Comparison of ENCODE assay signal across 24 cellular contexts in the genomic region with DNA sequence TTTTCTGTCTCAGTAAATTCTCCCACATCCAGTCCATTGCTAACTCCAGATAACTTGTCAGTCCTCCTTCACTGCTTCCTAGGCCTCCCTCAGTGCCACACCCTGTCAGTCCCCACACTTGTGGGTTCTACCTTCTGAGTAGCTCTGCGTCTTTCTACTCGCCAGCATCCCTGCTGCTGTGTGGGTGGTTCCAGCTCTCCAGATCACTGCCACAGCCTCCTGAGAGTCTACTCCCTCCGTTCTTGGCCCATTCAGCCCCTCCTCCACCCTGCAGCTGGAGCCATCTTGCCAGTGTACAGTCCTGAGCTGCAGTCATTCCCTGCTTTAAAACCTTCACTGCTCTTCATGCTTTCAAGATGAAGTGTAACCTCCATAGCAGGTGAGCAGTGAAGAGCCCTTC.
"Had no signal": no experiment of that assay in that cellular context is flagged by ENCODE, and none has a peak within 500 bp of the region (broad histone marks: within the 10 kb centered on the region; RNA-seq: fewer than 3 reads in every experiment).

No MANE protein-coding gene starts in this region.

- H3K9me3 ChIP-seq: colonic mucosa, esophagus squamous epithelium, pancreas, right lobe of liver, suprapubic skin, tibial artery had no signal

- H3K4me3 ChIP-seq: colonic mucosa, esophagus squamous epithelium, lung, pancreas, right lobe of liver, suprapubic skin, tibial artery had no signal

- H3K9me3 Mint-ChIP-seq: dendritic cell treated with granulocyte-macrophage colony-stimulating factor and Interleukin-4, amounts not matched to agents 40 ng/mL and 50 ng/mL, for 4 days; effector memory CD8-positive, alpha-beta T cell; memory B cell; natural killer cell; stimulated activated naive CD8-positive, alpha-beta T cell treated with anti-CD3 and anti-CD28 coated beads, Interleukin-15, amount 100 ng/mL, for 72 hours; type B pancreatic cell had no signal

- H3K27ac Mint-ChIP-seq: dendritic cell treated with granulocyte-macrophage colony-stimulating factor and Interleukin-4, amounts not matched to agents 40 ng/mL and 50 ng/mL, for 4 days; effector memory CD8-positive, alpha-beta T cell; memory B cell; natural killer cell; progenitor cell of endocrine pancreas; stimulated activated naive CD8-positive, alpha-beta T cell treated with anti-CD3 and anti-CD28 coated beads, Interleukin-15, amount 100 ng/mL, for 72 hours; type B pancreatic cell had no signal

- H3K27me3 ChIP-seq: colonic mucosa, esophagus squamous epithelium, pancreas, right lobe of liver, suprapubic skin, tibial artery had no signal

- H3K27me3 Mint-ChIP-seq: dendritic cell treated with granulocyte-macrophage colony-stimulating factor and Interleukin-4, amounts not matched to agents 40 ng/mL and 50 ng/mL, for 4 days; effector memory CD8-positive, alpha-beta T cell; memory B cell; progenitor cell of endocrine pancreas; stimulated activated naive CD8-positive, alpha-beta T cell treated with anti-CD3 and anti-CD28 coated beads, Interleukin-15, amount 100 ng/mL, for 72 hours; type B pancreatic cell had no signal

- FAIRE-seq: endometrium, frontal cortex, keratinocyte, pancreas, small intestine had no signal

- H3K4me3 Mint-ChIP-seq: dendritic cell treated with granulocyte-macrophage colony-stimulating factor and Interleukin-4, amounts not matched to agents 40 ng/mL and 50 ng/mL, for 4 days; effector memory CD8-positive, alpha-beta T cell; memory B cell; natural killer cell; stimulated activated naive CD8-positive, alpha-beta T cell treated with anti-CD3 and anti-CD28 coated beads, Interleukin-15, amount 100 ng/mL, for 72 hours; type B pancreatic cell had no signal

- H3K36me3 ChIP-seq: colonic mucosa had no signal

- ATAC-seq: effector memory CD8-positive, alpha-beta T cell; pancreas; right lobe of liver; stimulated activated naive CD8-positive, alpha-beta T cell treated with anti-CD3 and anti-CD28 coated beads, Interleukin-15, amount 100 ng/mL, for 72 hours had no signal

- H3K27ac ChIP-seq: colonic mucosa, esophagus squamous epithelium, pancreas, right lobe of liver, suprapubic skin, tibial artery had no signal

- H3K4me1 Mint-ChIP-seq: memory B cell; stimulated activated naive CD8-positive, alpha-beta T cell treated with anti-CD3 and anti-CD28 coated beads, Interleukin-15, amount 100 ng/mL, for 72 hours had no signal

- H3K4me1 ChIP-seq: colonic mucosa, esophagus squamous epithelium, pancreas, right lobe of liver, suprapubic skin, tibial artery had no signal

- DNase-seq: central memory CD4-positive, alpha-beta T cell; colonic mucosa; effector memory CD8-positive, alpha-beta T cell; erythroblast; esophagus squamous epithelium; natural killer cell; nucleus accumbens; pancreas; right lobe of liver; small intestine; stimulated activated CD4-positive, alpha-beta T cell treated with anti-CD3 and anti-CD28 coated beads, Interleukin-15, amount 100 ng/mL, for 24 hours; stimulated activated CD4-positive, alpha-beta T cell treated with anti-CD3 and anti-CD28 coated beads, Interleukin-2, amount 100 ng/mL, for 48 hours; stimulated activated naive CD4-positive, alpha-beta T cell; stimulated activated naive CD8-positive, alpha-beta T cell treated with anti-CD3 and anti-CD28 coated beads, Interleukin-15, amount 100 ng/mL, for 72 hours; tibial artery had no signal
